ENCODE assay signal across 7 cellular contexts in the genomic region with DNA sequence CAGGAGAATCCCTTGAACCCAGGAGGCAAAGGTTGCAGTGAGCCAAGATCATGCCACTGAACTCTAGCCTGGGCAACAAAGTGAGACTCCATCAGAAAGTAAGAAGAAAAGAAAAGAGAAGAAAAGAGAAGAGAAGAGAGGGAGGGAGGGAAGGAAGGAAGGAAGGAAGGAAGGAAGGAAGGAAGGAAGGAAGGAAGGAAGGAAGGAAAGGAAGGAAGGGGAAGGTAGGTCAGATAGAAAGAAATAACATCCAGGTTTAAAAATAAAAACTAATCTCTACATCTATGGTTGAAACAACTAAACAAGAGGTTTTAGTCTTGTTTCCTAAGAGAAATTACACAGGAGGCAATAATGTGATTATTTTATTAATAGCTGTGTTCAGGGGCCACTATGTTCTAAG.
A peak's percentile ranks its signal among the peaks of the same experiment; 100 is the strongest.
DNase-seq lines count a peak whose midpoint lies in the region; ATAC-seq, FAIRE-seq and TF ChIP-seq lines count a peak whose summit lies in the region.
"Not testable (repeated sequence)": the region's sequence is repeated elsewhere in the genome, so short reads cannot be mapped to it uniquely, and the experiment has no call there.

No MANE protein-coding gene starts in this region.

- not testable (repeated sequence) for H3K4me3 Mint-ChIP-seq in Caco-2 (ENCODE audit: unreplicated experiment)

- peaks cover 45% of the 10 kb centered on the region for H3K36me3 ChIP-seq in BLaER1
- not testable (repeated sequence) for H3K36me3 ChIP-seq in Caco-2 (ENCODE audit: control insufficient read depth, insufficient read depth, low read length); K562 (ENCODE audit: control insufficient read depth, insufficient read depth, low read length); hepatocyte (replicated peaks; ENCODE audit: insufficient read depth, low read depth); gastrocnemius medialis

- not testable (repeated sequence) for H3K9me3 Mint-ChIP-seq in Caco-2 (ENCODE audit: unreplicated experiment)

- not testable (repeated sequence) for H3K9me2 ChIP-seq in hepatocyte (replicated peaks; ENCODE audit: insufficient read depth)

- H3K4me1 ChIP-seq in BLaER1 (peaks cover 25% of the 10 kb centered on the region), Caco-2 (peaks cover 55% of the 10 kb centered on the region), hepatocyte (ENCODE audit: insufficient read depth) (peaks cover 16% of the 10 kb centered on the region), gastrocnemius medialis (peaks cover 57 to 72% of the 10 kb centered on the region in 2 donors)
- H3K4me1 ChIP-seq in K562 (replicated peaks in 1 of 2; ENCODE audit: control insufficient read depth in 2 of 2, insufficient read depth in 2 of 2, low read length in 2 of 2) = not testable (repeated sequence)

- H4K20me1 ChIP-seq in BLaER1 = peaks cover 58% of the 10 kb centered on the region
- H4K20me1 ChIP-seq in K562 (replicated peaks; ENCODE audit: control insufficient read depth, insufficient read depth, low read length); hepatocyte (ENCODE audit: insufficient read depth, poor library complexity, severe bottlenecking): not testable (repeated sequence)

- CTCF ChIA-PET in Caco-2 (lab: Charles Lee) = interaction anchor here (0.5 to 1.3 kb wide), 2 partner anchors 51 to 475 kb away, joined by 3 to 5 read pairs; no protein-coding TSS in a partner anchor
- CTCF ChIA-PET in K562 (lab: Yijun Ruan, JAX; ENCODE audit: low intra/inter-chr PET ratio) = not testable (repeated sequence)

- DNase-seq in Caco-2; K562 (ENCODE audit: extremely low read depth in 1 of 4, low spot score in 3 of 4); dorsolateral prefrontal cortex; hepatocyte (ENCODE audit: low spot score); gastrocnemius medialis: not testable (repeated sequence)

- H3K9me1 ChIP-seq in K562 (ENCODE audit: control insufficient read depth, insufficient read depth, low read length) = not testable (repeated sequence)

- not testable (repeated sequence) for TF ChIP-seq RAD21 in K562 (CRISPR knock-in tag; conservative IDR thresholded peaks at IDR 0.05 in 1 of 2, IDR thresholded peaks at IDR 0.05 in 1 of 2)

- not testable (repeated sequence) for H3K27me3 Mint-ChIP-seq in Caco-2 (ENCODE audit: insufficient read depth, unreplicated experiment)

- H3K4me3 ChIP-seq in BLaER1; Caco-2 (ENCODE audit: low read depth, low read length); K562; dorsolateral prefrontal cortex; hepatocyte; gastrocnemius medialis: not testable (repeated sequence)

- in situ Hi-C loops in K562 (cut with MboI) = not testable (repeated sequence)
- in situ Hi-C loops in gastrocnemius medialis (cut with MboI; ENCODE audit: low sequenced_read_pairs in 4 of 4) = loop anchor here in 1 of 4 donors (5.0 kb wide), 1 partner anchor 34 kb away; no protein-coding TSS in a partner anchor

- BruUV-seq in Caco-2 (replicated peaks; lab: Mats Ljungman, UMichigan); K562 (replicated peaks; lab: Mats Ljungman, UMichigan): not testable (repeated sequence)

- not testable (repeated sequence) for H3K36me3 Mint-ChIP-seq in Caco-2 (ENCODE audit: insufficient read depth, unreplicated experiment)

- not testable (repeated sequence) for H2AFZ ChIP-seq in K562 (ENCODE audit: low read depth, low read length); hepatocyte

- H3K27me3 ChIP-seq in BLaER1; Caco-2 (replicated peaks; ENCODE audit: control insufficient read depth, insufficient read depth, low read length); dorsolateral prefrontal cortex; hepatocyte; gastrocnemius medialis: not testable (repeated sequence)
- H3K27me3 ChIP-seq in K562 (ENCODE audit: control insufficient read depth in 2 of 2, insufficient read depth in 2 of 2, low read length in 2 of 2) = peaks cover 32 to 38% of the 10 kb centered on the region in 2 experiments

- intact Hi-C loops in Caco-2 (cut with micrococcal nuclease; ENCODE audit: unreplicated experiment) = loop anchor here (10.0 kb wide), 1 partner anchor 353 kb away; no protein-coding TSS in a partner anchor
- intact Hi-C loops in K562 (cut with micrococcal nuclease); dorsolateral prefrontal cortex (cut with DNase I); gastrocnemius medialis (cut with DNase I; ENCODE audit: low total_unique reads): not testable (repeated sequence)

- not testable (repeated sequence) for H3K9ac ChIP-seq in BLaER1; K562 (ENCODE audit: insufficient read depth in 1 of 2, low read depth in 2 of 2, low read length in 2 of 2)

- TF ChIP-seq CTCF in Caco-2 (IDR thresholded peaks at IDR 0.05; ENCODE audit: insufficient read depth in 1 of 2, low read depth in 1 of 2, low read length in 1 of 2, severe bottlenecking in 1 of 2, unreplicated experiment in 1 of 2); VCaP (conservative IDR thresholded peaks at IDR 0.05); K562 (IDR thresholded peaks at IDR 0.05 in 2 of 3, conservative IDR thresholded peaks at IDR 0.05 in 1 of 3; ENCODE audit: insufficient read depth in 2 of 3, low read depth in 1 of 3, low read length in 3 of 3); dorsolateral prefrontal cortex (IDR thresholded peaks at IDR 0.05 in 54 of 56, conservative IDR thresholded peaks at IDR 0.05 in 2 of 56; ENCODE audit: low read depth in 1 of 56, partially characterized antibody in 56 of 56); hepatocyte (IDR thresholded peaks at IDR 0.05; ENCODE audit: poor library complexity); gastrocnemius medialis (IDR thresholded peaks at IDR 0.05 in 4 of 5, conservative IDR thresholded peaks at IDR 0.05 in 1 of 5): not testable (repeated sequence)

- not testable (repeated sequence) for TF ChIP-seq EP300 in K562 (IDR thresholded peaks at IDR 0.05; ENCODE audit: low read length)

- FAIRE-seq in K562 (lab: Jason Lieb, UNC) = not testable (repeated sequence)

- not testable (repeated sequence) for H3K27ac ChIP-seq in BLaER1; K562 (ENCODE audit: extremely low read depth, low read depth, low read length)
- H3K27ac ChIP-seq in VCaP (peak overlapping the region; percentile 97), dorsolateral prefrontal cortex (peak overlapping the region in 39 of 59 donors; percentile 9 to 96 (median 83)), hepatocyte (peak overlapping the region; percentile 43), gastrocnemius medialis (peak overlapping the region; percentile 90 to 97 (median 94))

- H3K27ac Mint-ChIP-seq in Caco-2 (ENCODE audit: unreplicated experiment) = peak overlapping the region; percentile 53

- H3K9me3 ChIP-seq in BLaER1; Caco-2; K562 (replicated peaks; ENCODE audit: control insufficient read depth, insufficient read depth, low read depth, low read length); hepatocyte (ENCODE audit: low read depth); gastrocnemius medialis: not testable (repeated sequence)

- TF ChIP-seq POLR2A in K562 (conservative IDR thresholded peaks at IDR 0.05); gastrocnemius medialis (IDR thresholded peaks at IDR 0.05): not testable (repeated sequence)

- ATAC-seq in K562, gastrocnemius medialis: not testable (repeated sequence)

- H3K4me1 Mint-ChIP-seq in Caco-2 (ENCODE audit: low read depth, unreplicated experiment) = peaks cover 47% of the 10 kb centered on the region

- POLR2A ChIA-PET in Caco-2 (lab: Charles Lee); K562 (lab: Yijun Ruan, JAX): not testable (repeated sequence)

- not testable (repeated sequence) for H3K79me2 ChIP-seq in K562 (ENCODE audit: control insufficient read depth, insufficient read depth, low read length); hepatocyte

- peak overlapping the region; percentile 8 for H3K4me2 ChIP-seq in BLaER1
- not testable (repeated sequence) for H3K4me2 ChIP-seq in K562 (ENCODE audit: insufficient read depth, low read length); hepatocyte

TF ChIP-seq in K562, 482 proteins besides CTCF, POLR2A, EP300 and RAD21:
- TF ChIP-seq, protein P1, sequence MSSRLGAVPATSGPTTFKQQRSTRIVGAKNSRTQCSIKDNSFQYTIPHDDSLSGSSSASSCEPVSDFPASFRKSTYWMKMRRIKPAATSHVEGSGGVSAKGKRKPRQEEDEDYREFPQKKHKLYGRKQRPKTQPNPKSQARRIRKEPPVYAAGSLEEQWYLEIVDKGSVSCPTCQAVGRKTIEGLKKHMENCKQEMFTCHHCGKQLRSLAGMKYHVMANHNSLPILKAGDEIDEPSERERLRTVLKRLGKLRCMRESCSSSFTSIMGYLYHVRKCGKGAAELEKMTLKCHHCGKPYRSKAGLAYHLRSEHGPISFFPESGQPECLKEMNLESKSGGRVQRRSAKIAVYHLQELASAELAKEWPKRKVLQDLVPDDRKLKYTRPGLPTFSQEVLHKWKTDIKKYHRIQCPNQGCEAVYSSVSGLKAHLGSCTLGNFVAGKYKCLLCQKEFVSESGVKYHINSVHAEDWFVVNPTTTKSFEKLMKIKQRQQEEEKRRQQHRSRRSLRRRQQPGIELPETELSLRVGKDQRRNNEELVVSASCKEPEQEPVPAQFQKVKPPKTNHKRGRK (tag; IDR thresholded peaks at IDR 0.05) = peak; percentile 66; the same call in 1 of the 2 replicates
